14 cellular contexts compared by ENCODE assay signal in genomic region chr7:47621985-47622561, GRCh38. TPM values are rescaled to one million over a fixed set of nuclear protein-coding genes. Genes with fewer than 3 reads are reported as not detected.
A peak's percentile ranks its signal among the peaks of the same experiment; 100 is the strongest.
DNase-seq lines count a peak whose midpoint lies in the region; ATAC-seq and TF ChIP-seq lines count a peak whose summit lies in the region.
"Had no signal": no experiment of that assay in that cellular context is flagged by ENCODE, and none has a peak within 500 bp of the region (broad histone marks: within the 10 kb centered on the region; RNA-seq: fewer than 3 reads in every experiment).

No MANE protein-coding gene starts in this region.

- H3K27ac Mint-ChIP-seq in MCF 10A (ENCODE audit: low read depth, unreplicated experiment), result no peak overlapping the region

- no TSS peak for BruUV-seq in MCF 10A (replicated peaks; lab: Mats Ljungman, UMichigan)

- TF ChIP-seq EP300 in ovary (IDR thresholded peaks at IDR 0.05), result no peak

- H3K4me3 Mint-ChIP-seq in MCF 10A (ENCODE audit: unreplicated experiment), result no peak overlapping the region

- H3K4me3 ChIP-seq in breast epithelium (no peak overlapping the region), ovary (no peak overlapping the region), vagina (no peak overlapping the region)
- H3K4me3 ChIP-seq: psoas muscle had no signal

- H3K36me3 Mint-ChIP-seq in MCF 10A (ENCODE audit: insufficient read depth, unreplicated experiment), result no peaks in the 10 kb centered on the region

- ATAC-seq in left ventricle myocardium superior (peak; percentile 11), HG03442 (IDR thresholded peaks at IDR 0.05; ENCODE audit: unreplicated experiment) (no peak), HG03025 (IDR thresholded peaks at IDR 0.05; ENCODE audit: low FRiP score, unreplicated experiment) (no peak)
- ATAC-seq: left colon had no signal

- no peaks in the 10 kb centered on the region for H3K4me1 Mint-ChIP-seq in MCF 10A (ENCODE audit: insufficient read depth, unreplicated experiment)

- CTCF ChIA-PET in MCF 10A (lab: Yijun Ruan, JAX) (no interaction called here), RWPE1 (lab: Yijun Ruan, JAX) (no interaction called here)

- no peaks in the 10 kb centered on the region for H3K9me3 Mint-ChIP-seq in MCF 10A (ENCODE audit: unreplicated experiment)

- POLR2A ChIA-PET in MCF 10A (lab: Yijun Ruan, JAX) (no interaction called here), RWPE1 (lab: Yijun Ruan, JAX; ENCODE audit: low non-redundant PET) (no interaction called here)

- peak overlapping the region; percentile 56 to 65 for H3K27ac ChIP-seq in breast epithelium
- peak overlapping the region; percentile 49 to 69 for H3K27ac ChIP-seq in ovary
- peak overlapping the region; percentile 72 for H3K27ac ChIP-seq in vagina
- H3K27ac ChIP-seq in RWPE1, result no peak overlapping the region

- intact Hi-C loops in breast epithelium (cut with DNase I; ENCODE audit: low total_unique reads) (no loop called here), MCF 10A (cut with micrococcal nuclease) (no loop called here), left ventricle myocardium superior (cut with micrococcal nuclease) (no loop called here), ovary (cut with DNase I) (loop anchor here in 1 of 4 donors (10.0 kb wide), 1 partner anchor 193 kb away; no protein-coding TSS in a partner anchor), vagina (cut with DNase I) (no loop called here)

- WGBS in ovary, 3 donors, result 82 to 87% (median 84%) methylated on average over 14 of the region's 14 CpGs

- H3K36me3 ChIP-seq in breast epithelium (no peaks in the 10 kb centered on the region), ovary (no peaks in the 10 kb centered on the region), vagina (no peaks in the 10 kb centered on the region)

- DNase-seq in breast epithelium (ENCODE audit: low spot score in 2 of 2) (no peak), MCF 10A (ENCODE audit: unreplicated experiment) (no peak), left ventricle myocardium superior (peak; percentile 36), ovary (no peak), vagina (ENCODE audit: extremely low spot score in 2 of 2) (no peak), RWPE1 (ENCODE audit: low spot score) (no peak)
- DNase-seq: activated CD8-positive, alpha-beta memory T cell treated with anti-CD3 and anti-CD28 coated beads, Interleukin-2, amount 50 U/mL, for 48 hours; foreskin melanocyte; left colon; NCI-H1417; NCI-H69; psoas muscle had no signal

- H3K27me3 ChIP-seq in breast epithelium (no peaks in the 10 kb centered on the region), ovary (no peaks in the 10 kb centered on the region), vagina (no peaks in the 10 kb centered on the region)

- TF ChIP-seq POLR2A in breast epithelium (IDR thresholded peaks at IDR 0.05), result no peak
- no peak for TF ChIP-seq POLR2A in ovary (IDR thresholded peaks at IDR 0.05)
- TF ChIP-seq POLR2A in vagina (IDR thresholded peaks at IDR 0.05), result no peak

- H3K4me1 ChIP-seq in breast epithelium (no peaks in the 10 kb centered on the region), ovary (ENCODE audit: insufficient read depth) (peaks cover 15% of the 10 kb centered on the region), vagina (peaks cover 20% of the 10 kb centered on the region)
- H3K4me1 ChIP-seq: psoas muscle had no signal

- TF ChIP-seq CTCF in breast epithelium (IDR thresholded peaks at IDR 0.05), result no peak
- no peak for TF ChIP-seq CTCF in MCF 10A (IDR thresholded peaks at IDR 0.05; ENCODE audit: unreplicated experiment)
- no peak for TF ChIP-seq CTCF in ovary (IDR thresholded peaks at IDR 0.05)
- no peak for TF ChIP-seq CTCF in vagina (IDR thresholded peaks at IDR 0.05)
- no peak for TF ChIP-seq CTCF in RWPE1 (conservative IDR thresholded peaks at IDR 0.05; ENCODE audit: low read depth)

- no peaks in the 10 kb centered on the region for H3K27me3 Mint-ChIP-seq in MCF 10A (ENCODE audit: insufficient read depth, unreplicated experiment)

- H3K9me3 ChIP-seq in breast epithelium (no peaks in the 10 kb centered on the region), ovary (no peaks in the 10 kb centered on the region), vagina (no peaks in the 10 kb centered on the region)
- H3K9me3 ChIP-seq: psoas muscle had no signal

RNA-seq across cellular contexts. Expression of gene TNS3, which starts 40.2 kb away (rescaled TPM):
- total RNA-seq in breast epithelium (10 to 100 TPM; 41.0 to 78.1 (median 56.2) TPM), MCF 10A (2022) (30.1 and 33.3 TPM in 2 replicates), left ventricle myocardium superior (42.4 TPM), ovary (100 to 1,000 TPM in 3 of 7 donors, 10 to 100 TPM in 4; 46.1 to 137 (median 96.3) TPM), vagina (36.8 TPM)
- polyA plus RNA-seq in ovary, result 10 to 100 TPM; 36.6 to 91.3 TPM
